28 cellular contexts compared by ENCODE assay signal in genomic region chr10:44261296-44261695, GRCh38.
DNase-seq lines count a peak whose midpoint lies in the region; ATAC-seq and TF ChIP-seq lines count a peak whose summit lies in the region.
"Had no signal": no experiment of that assay in that cellular context is flagged by ENCODE, and none has a peak within 500 bp of the region (broad histone marks: within the 10 kb centered on the region; RNA-seq: fewer than 3 reads in every experiment).

No MANE protein-coding gene starts in this region.

- H3K27me3 Mint-ChIP-seq in activated CD4-positive, alpha-beta memory T cell treated with anti-CD3 and anti-CD28 coated beads, Interleukin-2, amount 10 ng/mL, durations not matched to agents 7 days and 5 days, result no peaks in the 10 kb centered on the region
- H3K27me3 Mint-ChIP-seq: activated naive CD8-positive, alpha-beta T cell treated with anti-CD3 and anti-CD28 coated beads, Interleukin-2, amount 10 ng/mL, durations not matched to agents 7 days and 5 days had no signal

- no peak overlapping the region for H3K4me2 ChIP-seq in trophoblast cell (ENCODE audit: low read length)
- H3K4me2 ChIP-seq: hepatocyte had no signal

- no peak overlapping the region for H2AFZ ChIP-seq in trophoblast cell (ENCODE audit: insufficient read depth, low read length, poor library complexity)
- H2AFZ ChIP-seq: hepatocyte, parathyroid adenoma had no signal

- no peaks in the 10 kb centered on the region for H3K9me3 ChIP-seq in MG63
- no peaks in the 10 kb centered on the region for H3K9me3 ChIP-seq in cardiac muscle cell (ENCODE audit: low read depth)
- H3K9me3 ChIP-seq in trophoblast cell (ENCODE audit: insufficient read depth, low read depth, low read length), result no peaks in the 10 kb centered on the region
- H3K9me3 ChIP-seq: mucosa of descending colon, right lobe of liver, upper lobe of right lung had no signal

- ATAC-seq in HG02588 (IDR thresholded peaks at IDR 0.05; ENCODE audit: unreplicated experiment), result no peak
- no peak for ATAC-seq in activated CD4-positive, CD25-positive, alpha-beta regulatory T cell treated with anti-CD3 and anti-CD28 coated beads, Interleukin-2, amount 50 U/mL, for 24 hours
- ATAC-seq: HCT116, HepG2, right lobe of liver, WTC11 had no signal

- WGBS in trophoblast cell (ENCODE audit: extremely low coverage, insufficient coverage, insufficient read length), result no CpG with 5 or more reads among the region's 16 CpGs

- POLR2A ChIA-PET in activated CD4-positive, alpha-beta memory T cell treated with anti-CD3 and anti-CD28 coated beads, Interleukin-2, amount 10 ng/mL, durations not matched to agents 7 days and 5 days (lab: Charles Lee), result no interaction called here

- peaks cover 26% of the 10 kb centered on the region for H3K79me1 ChIP-seq in trophoblast cell (ENCODE audit: low read length)

- H3K27ac ChIP-seq in cardiac muscle cell, result peak overlapping the region; percentile 72
- H3K27ac ChIP-seq in trophoblast cell (ENCODE audit: low read depth, low read length), result no peak overlapping the region
- H3K27ac ChIP-seq: epithelial cell of prostate, hepatocyte, parathyroid adenoma, right lobe of liver, upper lobe of right lung had no signal

- H3K4me3 ChIP-seq in AG10803 (ENCODE audit: low read length) (no peak overlapping the region), MG63 (no peak overlapping the region), cardiac muscle cell (no peak overlapping the region), trophoblast cell (ENCODE audit: low read depth, low read length) (no peak overlapping the region)
- H3K4me3 ChIP-seq: hepatocyte, mucosa of descending colon, right lobe of liver, upper lobe of right lung had no signal

- DNase-seq in AG10803 (ENCODE audit: low read depth), result peak; percentile 59
- DNase-seq in MG63, result peak; percentile 19
- DNase-seq in cardiac muscle cell (ENCODE audit: low read depth in 1 of 2, low spot score in 1 of 2), result peak; percentile 35 to 94
- no peak for DNase-seq in trophoblast cell
- DNase-seq in ecto neural progenitor cell (ENCODE audit: low spot score), result no peak
- DNase-seq in activated CD4-positive, alpha-beta memory T cell treated with anti-CD3 and anti-CD28 coated beads, Interleukin-2, amount 10 ng/mL, durations not matched to agents 7 days and 5 days, result no peak
- DNase-seq: activated CD4-positive, alpha-beta T cell treated with anti-CD3 and anti-CD28 coated beads, Interleukin-2, amount 50 U/mL, for 4 hours; activated naive CD8-positive, alpha-beta T cell treated with anti-CD3 and anti-CD28 coated beads, Interleukin-2, amount 10 ng/mL, durations not matched to agents 7 days and 5 days; DMS53; GDM1; NCI-H1092 treated with DMSO at 0.1 percent for 48 hours; NCI-H2029 treated with DMSO at 0.1 percent for 48 hours; NCI-H345; NCI-H748 treated with DMSO at 0.1 percent for 48 hours; right lobe of liver; SW 1271; T1000; upper lobe of right lung had no signal

- CTCF ChIA-PET in activated CD4-positive, alpha-beta memory T cell treated with anti-CD3 and anti-CD28 coated beads, Interleukin-2, amount 10 ng/mL, durations not matched to agents 7 days and 5 days (lab: Charles Lee), result no interaction called here

- H2BK5ac ChIP-seq in trophoblast cell (ENCODE audit: low read depth, low read length, poor library complexity), result no peak overlapping the region

- H3K4me1 ChIP-seq in cardiac muscle cell (ENCODE audit: low read depth) (peaks cover 13% of the 10 kb centered on the region), trophoblast cell (ENCODE audit: control insufficient read depth in 1 of 2, insufficient read depth in 2 of 2, low read length in 2 of 2) (peaks cover 23 to 34% of the 10 kb centered on the region in 2 experiments)
- H3K4me1 ChIP-seq: upper lobe of right lung had no signal

- no peaks in the 10 kb centered on the region for H3K36me3 Mint-ChIP-seq in activated CD4-positive, alpha-beta memory T cell treated with anti-CD3 and anti-CD28 coated beads, Interleukin-2, amount 10 ng/mL, durations not matched to agents 7 days and 5 days (ENCODE audit: low read depth)
- H3K36me3 Mint-ChIP-seq: activated naive CD8-positive, alpha-beta T cell treated with anti-CD3 and anti-CD28 coated beads, Interleukin-2, amount 10 ng/mL, durations not matched to agents 7 days and 5 days had no signal

- no peaks in the 10 kb centered on the region for H3K9me3 Mint-ChIP-seq in activated CD4-positive, alpha-beta memory T cell treated with anti-CD3 and anti-CD28 coated beads, Interleukin-2, amount 10 ng/mL, durations not matched to agents 7 days and 5 days
- H3K9me3 Mint-ChIP-seq: activated naive CD8-positive, alpha-beta T cell treated with anti-CD3 and anti-CD28 coated beads, Interleukin-2, amount 10 ng/mL, durations not matched to agents 7 days and 5 days had no signal

- no peak overlapping the region for H2AK5ac ChIP-seq in trophoblast cell (ENCODE audit: low read length)

- peak overlapping the region; percentile 55 for H2BK12ac ChIP-seq in trophoblast cell (ENCODE audit: low read length)

- H4K8ac ChIP-seq in trophoblast cell (ENCODE audit: low read depth, low read length), result no peak overlapping the region

- no peak overlapping the region for H4K12ac ChIP-seq in trophoblast cell (ENCODE audit: low read depth, low read length)

- no peaks in the 10 kb centered on the region for H3K4me1 Mint-ChIP-seq in activated CD4-positive, alpha-beta memory T cell treated with anti-CD3 and anti-CD28 coated beads, Interleukin-2, amount 10 ng/mL, durations not matched to agents 7 days and 5 days
- H3K4me1 Mint-ChIP-seq: activated naive CD8-positive, alpha-beta T cell treated with anti-CD3 and anti-CD28 coated beads, Interleukin-2, amount 10 ng/mL, durations not matched to agents 7 days and 5 days had no signal

- H2BK120ac ChIP-seq in trophoblast cell (ENCODE audit: insufficient read depth, low read length, poor library complexity), result no peak overlapping the region

- no peak overlapping the region for H3K23ac ChIP-seq in trophoblast cell (ENCODE audit: low read length)

- H3K14ac ChIP-seq in trophoblast cell (ENCODE audit: low read length), result no peak overlapping the region

- H3K4ac ChIP-seq in trophoblast cell (ENCODE audit: low read depth, low read length), result no peak overlapping the region

- no peak for TF ChIP-seq CTCF in AG10803 (conservative IDR thresholded peaks at IDR 0.05; ENCODE audit: low read length)
- no peak for TF ChIP-seq CTCF in cardiac muscle cell (IDR thresholded peaks at IDR 0.05; ENCODE audit: low read depth, low read length)

- H3K36me3 ChIP-seq in MG63 (no peaks in the 10 kb centered on the region), cardiac muscle cell (no peaks in the 10 kb centered on the region), trophoblast cell (ENCODE audit: control insufficient read depth in 1 of 2, insufficient read depth in 2 of 2, low read length in 2 of 2) (no peaks in the 10 kb centered on the region)
- H3K36me3 ChIP-seq: right lobe of liver, upper lobe of right lung had no signal

- H3K9ac ChIP-seq in trophoblast cell (ENCODE audit: low read length), result no peak overlapping the region
- H3K9ac ChIP-seq: parathyroid adenoma had no signal

- peak overlapping the region; percentile 22 for H3K18ac ChIP-seq in trophoblast cell (ENCODE audit: low read length)

- H3K27ac Mint-ChIP-seq in activated CD4-positive, alpha-beta memory T cell treated with anti-CD3 and anti-CD28 coated beads, Interleukin-2, amount 10 ng/mL, durations not matched to agents 7 days and 5 days, result no peak overlapping the region
- H3K27ac Mint-ChIP-seq: activated naive CD8-positive, alpha-beta T cell treated with anti-CD3 and anti-CD28 coated beads, Interleukin-2, amount 10 ng/mL, durations not matched to agents 7 days and 5 days; WTC11 had no signal

- no peak overlapping the region for H3K4me3 Mint-ChIP-seq in activated CD4-positive, alpha-beta memory T cell treated with anti-CD3 and anti-CD28 coated beads, Interleukin-2, amount 10 ng/mL, durations not matched to agents 7 days and 5 days
- H3K4me3 Mint-ChIP-seq: activated naive CD8-positive, alpha-beta T cell treated with anti-CD3 and anti-CD28 coated beads, Interleukin-2, amount 10 ng/mL, durations not matched to agents 7 days and 5 days; nephron; WTC11 had no signal

- H3K79me2 ChIP-seq in trophoblast cell (ENCODE audit: control insufficient read depth, insufficient read depth, low read length, poor library complexity), result peaks cover 3% of the 10 kb centered on the region
- H3K79me2 ChIP-seq: hepatocyte, parathyroid adenoma had no signal

- peak overlapping the region; percentile 20 for H4K91ac ChIP-seq in trophoblast cell (ENCODE audit: low read depth, low read length)

- H3K27me3 ChIP-seq in MG63 (no peaks in the 10 kb centered on the region), cardiac muscle cell (no peaks in the 10 kb centered on the region), trophoblast cell (ENCODE audit: insufficient read depth, low read length) (no peaks in the 10 kb centered on the region)
- H3K27me3 ChIP-seq: hepatocyte, right lobe of liver, upper lobe of right lung had no signal

Comparison
In these comparisons a context has a peak if more than half of its experiments do, and no peak if none do; other contexts are left out.
1. DNase-seq: peak in AG10803 (single experiment), MG63 (single experiment) and cardiac muscle cell (2 of 2); none in trophoblast cell (0 of 2), ecto neural progenitor cell (single experiment) and activated CD4-positive, alpha-beta memory T cell treated with anti-CD3 and anti-CD28 coated beads, Interleukin-2, amount 10 ng/mL, durations not matched to agents 7 days and 5 days (single experiment).